In genomic region chrX:18286322-18286831, GRCh38 we compare ENCODE assay signal across 23 cellular contexts.
DNase-seq lines count a peak whose midpoint lies in the region; ATAC-seq, FAIRE-seq and TF ChIP-seq lines count a peak whose summit lies in the region.
"Had no signal": no experiment of that assay in that cellular context is flagged by ENCODE, and none has a peak within 500 bp of the region (broad histone marks: within the 10 kb centered on the region; RNA-seq: fewer than 3 reads in every experiment).

No MANE protein-coding gene starts in this region.

- H3K27me3 ChIP-seq in HepG2 (ENCODE audit: control insufficient read depth in 1 of 2, insufficient read depth in 2 of 2, low read length in 2 of 2) (no peaks in the 10 kb centered on the region), right lobe of liver (no peaks in the 10 kb centered on the region), Peyer's patch (no peaks in the 10 kb centered on the region)

- no peak overlapping the region for H3K4me2 ChIP-seq in HepG2 (ENCODE audit: low read depth, low read length)
- H3K4me2 ChIP-seq: SK-N-SH had no signal

- intact Hi-C loops in HepG2 (cut with micrococcal nuclease; ENCODE audit: unreplicated experiment) (loop anchor here (10.0 kb wide), 1 partner anchor 58 kb away; no protein-coding TSS in a partner anchor), right lobe of liver (cut with DNase I) (no loop called here)

- TF ChIP-seq EP300 in HepG2 (IDR thresholded peaks at IDR 0.05; ENCODE audit: low read depth in 2 of 2, low read length in 2 of 2) (no peak), HepG2 (CRISPR knock-in tag; IDR thresholded peaks at IDR 0.05; ENCODE audit: borderline replicate concordance) (no peak)

- H3K36me3 ChIP-seq in HepG2 (replicated peaks in 1 of 2; ENCODE audit: control insufficient read depth in 1 of 2, insufficient read depth in 2 of 2, low read length in 2 of 2) (no peaks in the 10 kb centered on the region), right lobe of liver (no peaks in the 10 kb centered on the region), Peyer's patch (no peaks in the 10 kb centered on the region)

- H3K79me2 ChIP-seq in HepG2 (ENCODE audit: insufficient read depth, low read length), result no peaks in the 10 kb centered on the region

- POLR2A ChIA-PET in HepG2 (lab: Yijun Ruan, JAX), result no interaction called here

- H2AFZ ChIP-seq in HepG2 (ENCODE audit: low read length), result no peak overlapping the region

- H3K9me3 ChIP-seq in HepG2 (ENCODE audit: low read length) (no peaks in the 10 kb centered on the region), right lobe of liver (no peaks in the 10 kb centered on the region), Peyer's patch (no peaks in the 10 kb centered on the region)
- H3K9me3 ChIP-seq: SK-N-SH had no signal

- no peak for FAIRE-seq in HepG2 (lab: Jason Lieb, UNC)
- FAIRE-seq: GM12878, H54 had no signal

- H3K4me1 ChIP-seq in HepG2 (ENCODE audit: insufficient read depth, low read length) (peaks cover 8% of the 10 kb centered on the region; the same call in 1 of the 2 replicates), right lobe of liver (no peaks in the 10 kb centered on the region), Peyer's patch (no peaks in the 10 kb centered on the region)

- no TSS peak for BruUV-seq in HepG2 (replicated peaks; lab: Mats Ljungman, UMichigan)

- 74% methylated on average over 3 of the region's 3 CpGs for WGBS in HepG2 (ENCODE audit: low lambda C conversion rate)
- WGBS in right lobe of liver (ENCODE audit: insufficient coverage, low coverage, low lambda C conversion rate, missing lambda C conversion rate), result 58% methylated on average over 3 of the region's 3 CpGs

- ATAC-seq in HepG2, result no peak
- ATAC-seq in right lobe of liver, result no peak
- no peak for ATAC-seq in HG03460 (IDR thresholded peaks at IDR 0.05; ENCODE audit: unreplicated experiment)
- ATAC-seq: GM12878 had no signal

- DNase-seq in HepG2 (ENCODE audit: low spot score), result no peak
- DNase-seq in right lobe of liver, result no peak
- DNase-seq in astrocyte of the hippocampus (ENCODE audit: low read depth, low spot score), result peak; percentile 1
- peak; percentile 23 for DNase-seq in left kidney (ENCODE audit: low read depth, low spot score)
- DNase-seq in HuH-7 (ENCODE audit: low spot score), result no peak
- DNase-seq in Peyer's patch, result no peak
- DNase-seq in activated CD4-positive, alpha-beta T cell treated with anti-CD3 and anti-CD28 coated beads for 4 hours, result no peak
- DNase-seq: Calu3; CD4-positive, alpha-beta T cell; HFFc6; Kasumi-1; MM.1S; NCI-H1092; NCI-H1436 treated with DMSO at 0.1 percent for 48 hours; NCI-H2029; NCI-H2171; NCI-H446 treated with DMSO at 0.1 percent for 48 hours; NK-92 treated with Interleukin-12 subunit alpha and Interleukin-12 subunit beta, amount 100 ng/mL, for 24 hours; SHP77; SK-N-SH had no signal

- in situ Hi-C loops in HepG2 (cut with HindIII; ENCODE audit: extremely low pct_ligation_motif_present, low pct_unique_long_range_greater_than_20kb), result no loop called here

- no peak overlapping the region for H3K9ac ChIP-seq in HepG2 (ENCODE audit: insufficient read depth, low read depth, low read length)
- H3K9ac ChIP-seq: SK-N-SH had no signal

- no peak for TF ChIP-seq RAD21 in HepG2 (CRISPR knock-in tag; IDR thresholded peaks at IDR 0.05)

- H3K27ac ChIP-seq in HepG2 (ENCODE audit: extremely low read length, insufficient read depth, low read length) (no peak overlapping the region), right lobe of liver (no peak overlapping the region), Peyer's patch (no peak overlapping the region)

- H4K20me1 ChIP-seq in HepG2 (ENCODE audit: insufficient read depth, low read length), result no peaks in the 10 kb centered on the region

- H3K4me3 ChIP-seq in HepG2 (replicated peaks in 1 of 3; ENCODE audit: insufficient read depth in 1 of 3, low read depth in 2 of 3, low read length in 3 of 3) (no peak overlapping the region), right lobe of liver (no peak overlapping the region), Peyer's patch (no peak overlapping the region)
- H3K4me3 ChIP-seq: GM12878 had no signal

- no peak for TF ChIP-seq POLR2A in HepG2 (IDR thresholded peaks at IDR 0.05; ENCODE audit: insufficient read depth in 1 of 2, low read depth in 2 of 2, low read length in 2 of 2)
- TF ChIP-seq POLR2A in right lobe of liver (IDR thresholded peaks at IDR 0.05), result no peak
- TF ChIP-seq POLR2A in Peyer's patch (IDR thresholded peaks at IDR 0.05), result no peak

- TF ChIP-seq CTCF in HepG2 (CRISPR knock-in tag; IDR thresholded peaks at IDR 0.05) (no peak), right lobe of liver (IDR thresholded peaks at IDR 0.05) (no peak), Peyer's patch (IDR thresholded peaks at IDR 0.05) (no peak)

- CTCF ChIA-PET in HepG2 (lab: Yijun Ruan, JAX; ENCODE audit: low intra/inter-chr PET ratio, low total read pairs), result no interaction called here

TF ChIP-seq in HepG2, 621 proteins besides CTCF, POLR2A, EP300 and RAD21:
- TF ChIP-seq MAFK (conservative IDR thresholded peaks at IDR 0.05 in 1 of 2, IDR thresholded peaks at IDR 0.05 in 1 of 2; ENCODE audit: low read length in 2 of 2) (peak; percentile 43 to 64; a peak in 3 of 4 replicates), ZSCAN9 (CRISPR knock-in tag; IDR thresholded peaks at IDR 0.05; ENCODE audit: borderline replicate concordance) (no peak), MAFF (IDR thresholded peaks at IDR 0.05; ENCODE audit: low read depth, low read length) (peak; percentile 41), U2AF1 (optimal IDR thresholded peaks at IDR 0.05; ENCODE audit: low read depth, low read length) (no peak), NCOA5 (CRISPR knock-in tag; IDR thresholded peaks at IDR 0.05) (no peak), ZBTB2 (CRISPR knock-in tag; IDR thresholded peaks at IDR 0.05; ENCODE audit: low read depth) (no peak)

Comparison
In these comparisons a context has a peak if more than half of its experiments do, and no peak if none do; other contexts are left out.
1. DNase-seq: peak in astrocyte of the hippocampus (single experiment) and left kidney (single experiment); none in HepG2 (single experiment), right lobe of liver (0 of 3), HuH-7 (single experiment), Peyer's patch (0 of 3) and activated CD4-positive, alpha-beta T cell treated with anti-CD3 and anti-CD28 coated beads for 4 hours (0 of 2).